14 cellular contexts compared by ENCODE assay signal in the genomic region with DNA sequence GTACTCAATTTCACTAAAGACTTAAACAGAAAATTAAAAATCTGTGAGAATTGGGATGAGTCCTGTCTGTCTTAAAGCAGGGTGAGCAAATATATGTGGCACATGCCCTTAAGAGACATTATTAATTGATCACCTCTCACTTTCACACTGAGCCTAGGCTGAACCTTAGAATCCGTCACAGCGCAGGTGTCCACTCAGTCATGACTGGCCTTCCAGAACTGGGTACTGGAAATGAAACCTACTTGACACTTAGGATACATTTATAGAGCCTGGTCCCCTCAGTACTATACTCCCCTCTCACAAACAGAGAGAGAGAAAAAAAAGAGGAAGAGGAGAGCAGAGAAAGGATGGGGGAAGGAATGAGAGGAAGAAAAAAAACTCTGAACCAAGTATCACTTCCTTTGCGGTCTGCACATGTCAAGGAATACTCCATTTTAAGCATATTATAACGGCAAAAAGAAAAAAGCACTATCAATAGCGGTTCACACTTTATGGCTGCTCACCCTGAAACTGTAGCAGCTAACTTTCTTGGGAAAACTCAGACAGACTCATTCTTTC.
DNase-seq lines count a peak whose midpoint lies in the region; ATAC-seq, FAIRE-seq and TF ChIP-seq lines count a peak whose summit lies in the region.
"Had no signal": no experiment of that assay in that cellular context is flagged by ENCODE, and none has a peak within 500 bp of the region (broad histone marks: within the 10 kb centered on the region; RNA-seq: fewer than 3 reads in every experiment).

No MANE protein-coding gene starts in this region.

- 87 to 92% methylated on average over 5 of the region's 5 CpGs for WGBS in body of pancreas, 2 donors

- intact Hi-C loops in body of pancreas (cut with DNase I) = no loop called here

- H3K27me3 Mint-ChIP-seq in T-helper 1 cell treated with Interleukin-12 subunit alpha and Interleukin-12 subunit beta and Interleukin-4 antibody, amounts not matched to agents 30 μg/mL and 1 μg/mL, for 36 hours (ENCODE audit: low read depth) = no peaks in the 10 kb centered on the region
- H3K27me3 Mint-ChIP-seq in memory B cell = no peaks in the 10 kb centered on the region

- no peak for TF ChIP-seq CTCF in body of pancreas (IDR thresholded peaks at IDR 0.05)

- no peaks in the 10 kb centered on the region for H3K9me3 ChIP-seq in body of pancreas

- no peaks in the 10 kb centered on the region for H3K9me3 Mint-ChIP-seq in T-helper 1 cell treated with Interleukin-12 subunit alpha and Interleukin-12 subunit beta and Interleukin-4 antibody, amounts not matched to agents 30 μg/mL and 1 μg/mL, for 36 hours
- H3K9me3 Mint-ChIP-seq in memory B cell = peaks cover 3% of the 10 kb centered on the region
- H3K9me3 Mint-ChIP-seq: HFFc6 had no signal

- no peaks in the 10 kb centered on the region for H3K4me1 ChIP-seq in body of pancreas

- H3K4me3 ChIP-seq in body of pancreas = no peak overlapping the region
- H3K4me3 ChIP-seq: PC-9 had no signal

- DNase-seq in T-helper 1 cell (no peak), RPMI8226 (peak; percentile 7), memory B cell (ENCODE audit: low spot score in 2 of 2) (no peak), body of pancreas (no peak), NCI-H526 (lab: John Stamatoyannopoulos, UW) (no peak), GM12892 (ENCODE audit: insufficient read length) (no peak)
- DNase-seq: HFFc6, NCI-H1092 treated with DMSO at 0.1 percent for 48 hours, NCI-H345, PC-9, T1000 had no signal

- no peak overlapping the region for H3K27ac ChIP-seq in body of pancreas
- H3K27ac ChIP-seq: PC-9 had no signal

- no peak for TF ChIP-seq POLR2A in body of pancreas (IDR thresholded peaks at IDR 0.05)
- TF ChIP-seq POLR2A in GM12892 (IDR thresholded peaks at IDR 0.05; ENCODE audit: low read depth, low read length) = no peak

- no peak overlapping the region for H3K4me3 Mint-ChIP-seq in T-helper 1 cell treated with Interleukin-12 subunit alpha and Interleukin-12 subunit beta and Interleukin-4 antibody, amounts not matched to agents 30 μg/mL and 1 μg/mL, for 36 hours
- H3K4me3 Mint-ChIP-seq in memory B cell = peak overlapping the region; percentile 57
- H3K4me3 Mint-ChIP-seq: HFFc6 had no signal

- ATAC-seq in HG02870 (IDR thresholded peaks at IDR 0.05; ENCODE audit: unreplicated experiment) (peak; percentile 67), memory B cell (ENCODE audit: low read depth) (peak; percentile 46), body of pancreas (no peak)

- H3K36me3 Mint-ChIP-seq in T-helper 1 cell treated with Interleukin-12 subunit alpha and Interleukin-12 subunit beta and Interleukin-4 antibody, amounts not matched to agents 30 μg/mL and 1 μg/mL, for 36 hours (ENCODE audit: low read depth) = peaks cover 25% of the 10 kb centered on the region
- no peaks in the 10 kb centered on the region for H3K36me3 Mint-ChIP-seq in memory B cell

- H3K36me3 ChIP-seq in body of pancreas (replicated peaks in 1 of 2; ENCODE audit: insufficient read depth in 1 of 2, low read depth in 2 of 2) = no peaks in the 10 kb centered on the region

- peaks cover 25% of the 10 kb centered on the region for H3K4me1 Mint-ChIP-seq in T-helper 1 cell treated with Interleukin-12 subunit alpha and Interleukin-12 subunit beta and Interleukin-4 antibody, amounts not matched to agents 30 μg/mL and 1 μg/mL, for 36 hours (ENCODE audit: low read depth)
- H3K4me1 Mint-ChIP-seq in memory B cell = peaks cover 4% of the 10 kb centered on the region

- H3K27ac Mint-ChIP-seq in T-helper 1 cell treated with Interleukin-12 subunit alpha and Interleukin-12 subunit beta and Interleukin-4 antibody, amounts not matched to agents 30 μg/mL and 1 μg/mL, for 36 hours = peak overlapping the region; percentile 28
- no peak overlapping the region for H3K27ac Mint-ChIP-seq in memory B cell
- H3K27ac Mint-ChIP-seq: HFFc6 had no signal

- H3K27me3 ChIP-seq in body of pancreas = no peaks in the 10 kb centered on the region

- no peak for FAIRE-seq in GM12892 (lab: Jason Lieb, UNC)
- FAIRE-seq: islet of Langerhans had no signal
